Comparison of ENCODE assay signal across 8 cellular contexts in the genomic region with DNA sequence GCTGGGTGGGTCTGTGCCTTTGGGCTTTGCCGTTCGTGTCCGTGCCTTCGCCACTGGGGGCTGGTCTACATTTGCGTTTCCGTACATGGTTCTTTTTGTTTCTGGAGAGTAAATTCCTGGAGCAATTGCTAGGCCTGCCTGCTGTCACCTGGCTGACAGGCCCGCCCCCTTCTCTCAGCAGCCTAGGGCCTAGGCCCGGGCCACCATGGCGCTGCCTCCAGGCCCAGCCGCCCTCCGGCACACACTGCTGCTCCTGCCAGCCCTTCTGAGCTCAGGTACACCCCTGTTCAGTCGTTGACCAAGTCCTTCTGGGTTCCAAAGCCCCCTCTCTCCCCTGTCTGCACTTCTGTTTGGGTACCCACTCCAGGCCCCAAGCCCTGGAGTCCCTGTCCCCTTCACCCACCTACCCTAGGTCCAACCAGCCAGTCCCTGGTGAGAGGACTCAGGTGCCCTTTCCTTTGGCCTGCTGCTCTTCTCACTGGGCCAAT. TPM values are rescaled to one million over a fixed set of nuclear protein-coding genes. Genes with fewer than 3 reads are reported as not detected.
A peak's percentile ranks its signal among the peaks of the same experiment; 100 is the strongest.
DNase-seq lines count a peak whose midpoint lies in the region; ATAC-seq and TF ChIP-seq lines count a peak whose summit lies in the region.

No MANE protein-coding gene starts in this region.

- H3K27me3 Mint-ChIP-seq in T-helper 2 cell treated with Interferon-gamma antibody and Interleukin-4, amounts not matched to agents 5 μg/mL and 100 μg/mL, for 36 hours (ENCODE audit: low read depth), result no peaks in the 10 kb centered on the region

- H3K27me3 ChIP-seq in ascending aorta, result no peaks in the 10 kb centered on the region
- H3K27me3 ChIP-seq in thyroid gland, result no peaks in the 10 kb centered on the region

- WGBS in thyroid gland, 2 donors, result 13 to 24% methylated on average over 11 to 12 of the region's 12 CpGs

- H3K27ac ChIP-seq in ascending aorta, result peak overlapping the region; percentile 71 to 73
- peak overlapping the region in 2 of 3 donors; percentile 40 to 77 for H3K27ac ChIP-seq in thyroid gland

- H3K9me3 Mint-ChIP-seq in T-helper 2 cell treated with Interferon-gamma antibody and Interleukin-4, amounts not matched to agents 5 μg/mL and 100 μg/mL, for 36 hours, result no peaks in the 10 kb centered on the region

- no peaks in the 10 kb centered on the region for H3K36me3 Mint-ChIP-seq in T-helper 2 cell treated with Interferon-gamma antibody and Interleukin-4, amounts not matched to agents 5 μg/mL and 100 μg/mL, for 36 hours (ENCODE audit: low read depth)

- H3K4me3 ChIP-seq in ascending aorta (peak overlapping the region; percentile 84 to 92), thyroid gland (replicated peaks in 1 of 3) (peak overlapping the region; percentile 53 to 85 (median 78))

- H3K4me1 Mint-ChIP-seq in T-helper 2 cell treated with Interferon-gamma antibody and Interleukin-4, amounts not matched to agents 5 μg/mL and 100 μg/mL, for 36 hours (ENCODE audit: low read depth), result peaks cover 17% of the 10 kb centered on the region

- TF ChIP-seq CTCF in ascending aorta (IDR thresholded peaks at IDR 0.05) (no peak), thyroid gland (IDR thresholded peaks at IDR 0.05) (no peak)

- intact Hi-C loops in ascending aorta (cut with DNase I), result loop anchor here (2.0 kb wide), 1 partner anchor 35 kb away; no protein-coding TSS in a partner anchor
- intact Hi-C loops in thyroid gland (cut with DNase I), result no loop called here

- H3K9me3 ChIP-seq in ascending aorta (no peaks in the 10 kb centered on the region), thyroid gland (no peaks in the 10 kb centered on the region)

- H3K4me3 Mint-ChIP-seq in T-helper 2 cell treated with Interferon-gamma antibody and Interleukin-4, amounts not matched to agents 5 μg/mL and 100 μg/mL, for 36 hours, result peak overlapping the region; percentile 86

- peak overlapping the region; percentile 78 for H3K27ac Mint-ChIP-seq in T-helper 2 cell treated with Interferon-gamma antibody and Interleukin-4, amounts not matched to agents 5 μg/mL and 100 μg/mL, for 36 hours

- no peak for TF ChIP-seq POLR2A in thyroid gland (IDR thresholded peaks at IDR 0.05)

- peaks cover 0 to 21% of the 10 kb centered on the region in 2 donors for H3K4me1 ChIP-seq in ascending aorta
- H3K4me1 ChIP-seq in thyroid gland, result peaks cover 22 to 33% of the 10 kb centered on the region in 2 donors

- H3K36me3 ChIP-seq in ascending aorta (peaks cover 0 to 18% of the 10 kb centered on the region in 2 donors), thyroid gland (no peaks in the 10 kb centered on the region)

- no peak for DNase-seq in T-helper 2 cell treated with Interferon-gamma antibody and Interleukin-4, amounts not matched to agents 5 μg/mL and 100 μg/mL, for 36 hours (ENCODE audit: low spot score)
- DNase-seq in T-helper 2 cell (no peak), ascending aorta (ENCODE audit: low spot score in 2 of 2) (no peak), left lobe of liver (ENCODE audit: low spot score) (no peak), thyroid gland (peak in 1 of 2 donors; percentile 31), NCI-H2196 treated with DMSO at 0.1 percent for 48 hours (lab: John Stamatoyannopoulos, UW; ENCODE audit: unreplicated experiment) (no peak), kidney tubule cell (ENCODE audit: low spot score) (no peak)

- ATAC-seq in left lobe of liver, result peak; percentile 4
- no peak for ATAC-seq in GM19463 (IDR thresholded peaks at IDR 0.05; ENCODE audit: unreplicated experiment)

RNA-seq across cellular contexts. Expression of a gene that starts 0.6 kb away (rescaled TPM):
- total RNA-seq in ascending aorta, result 133 TPM
- total RNA-seq in left lobe of liver, result 37.5 TPM
- total RNA-seq in thyroid gland, result 10 to 100 TPM; 26.5 to 58.2 (median 52.0) TPM

RNA-seq across cellular contexts. Expression of a gene that starts 4.4 kb away (rescaled TPM):
- total RNA-seq in ascending aorta (30.4 TPM), left lobe of liver (116 TPM), thyroid gland (1 to 10 TPM in 1 of 4 donors, under 1 TPM in 1, not detected in 2; 0.78 to 4.9 TPM)

RNA-seq across cellular contexts. Expression of a gene that starts 34.1 kb away (rescaled TPM):
- total RNA-seq in ascending aorta (34.9 TPM), left lobe of liver (5.4 TPM), thyroid gland (10 to 100 TPM; 35.5 to 91.1 (median 55.5) TPM)

RNA-seq across cellular contexts. Expression of a gene that starts 40.6 kb away (rescaled TPM):
- total RNA-seq in ascending aorta (93.8 TPM), left lobe of liver (61.0 TPM), thyroid gland (100 to 1,000 TPM; 103 to 157 (median 112) TPM)
